Comparison of ENCODE assay signal across 2 cellular contexts in the genomic region with DNA sequence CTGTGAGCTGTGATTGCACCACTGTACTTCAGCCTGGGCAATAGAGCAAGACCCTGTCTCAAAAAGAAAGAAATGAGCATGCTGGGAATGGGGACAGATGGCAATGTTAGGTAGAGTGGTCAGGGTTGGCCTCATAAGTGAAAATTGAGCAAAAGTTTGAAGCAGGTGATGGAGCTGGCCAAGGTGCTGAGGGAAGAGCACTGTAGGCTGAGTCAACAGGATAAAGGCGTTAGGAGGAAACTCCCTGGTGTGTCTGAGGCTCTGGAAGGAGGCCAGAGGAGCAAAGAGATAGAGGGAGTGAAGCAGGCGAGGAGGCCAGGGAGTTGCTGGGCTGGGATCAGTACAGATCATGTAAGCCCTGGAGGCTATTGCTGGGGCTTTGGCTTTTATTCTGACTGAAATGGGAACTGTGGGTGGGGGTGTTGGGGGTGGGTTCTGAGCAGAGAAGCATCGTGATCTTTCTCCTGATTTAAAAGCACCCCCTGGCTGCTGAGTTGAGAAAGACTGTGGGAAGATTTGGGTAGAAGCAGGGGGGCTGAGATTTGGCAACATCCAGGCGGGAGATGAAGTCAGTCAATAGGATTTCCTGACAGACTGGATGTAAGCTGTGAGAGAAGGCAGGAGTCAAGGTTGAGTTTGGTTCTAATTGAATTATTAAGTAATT.
TF ChIP-seq lines count a peak whose summit lies in the region.

No MANE protein-coding gene starts in this region.

TF ChIP-seq in SK-N-SH, 30 proteins besides CTCF, POLR2A, EP300 and RAD21 (continued from another document):
- TF ChIP-seq, protein P1, sequence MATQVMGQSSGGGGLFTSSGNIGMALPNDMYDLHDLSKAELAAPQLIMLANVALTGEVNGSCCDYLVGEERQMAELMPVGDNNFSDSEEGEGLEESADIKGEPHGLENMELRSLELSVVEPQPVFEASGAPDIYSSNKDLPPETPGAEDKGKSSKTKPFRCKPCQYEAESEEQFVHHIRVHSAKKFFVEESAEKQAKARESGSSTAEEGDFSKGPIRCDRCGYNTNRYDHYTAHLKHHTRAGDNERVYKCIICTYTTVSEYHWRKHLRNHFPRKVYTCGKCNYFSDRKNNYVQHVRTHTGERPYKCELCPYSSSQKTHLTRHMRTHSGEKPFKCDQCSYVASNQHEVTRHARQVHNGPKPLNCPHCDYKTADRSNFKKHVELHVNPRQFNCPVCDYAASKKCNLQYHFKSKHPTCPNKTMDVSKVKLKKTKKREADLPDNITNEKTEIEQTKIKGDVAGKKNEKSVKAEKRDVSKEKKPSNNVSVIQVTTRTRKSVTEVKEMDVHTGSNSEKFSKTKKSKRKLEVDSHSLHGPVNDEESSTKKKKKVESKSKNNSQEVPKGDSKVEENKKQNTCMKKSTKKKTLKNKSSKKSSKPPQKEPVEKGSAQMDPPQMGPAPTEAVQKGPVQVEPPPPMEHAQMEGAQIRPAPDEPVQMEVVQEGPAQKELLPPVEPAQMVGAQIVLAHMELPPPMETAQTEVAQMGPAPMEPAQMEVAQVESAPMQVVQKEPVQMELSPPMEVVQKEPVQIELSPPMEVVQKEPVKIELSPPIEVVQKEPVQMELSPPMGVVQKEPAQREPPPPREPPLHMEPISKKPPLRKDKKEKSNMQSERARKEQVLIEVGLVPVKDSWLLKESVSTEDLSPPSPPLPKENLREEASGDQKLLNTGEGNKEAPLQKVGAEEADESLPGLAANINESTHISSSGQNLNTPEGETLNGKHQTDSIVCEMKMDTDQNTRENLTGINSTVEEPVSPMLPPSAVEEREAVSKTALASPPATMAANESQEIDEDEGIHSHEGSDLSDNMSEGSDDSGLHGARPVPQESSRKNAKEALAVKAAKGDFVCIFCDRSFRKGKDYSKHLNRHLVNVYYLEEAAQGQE (IDR thresholded peaks at IDR 0.05; ENCODE audit: low read depth, low read length), result peak; percentile 88

TF ChIP-seq in SK-N-SH treated with all-trans-retinoic acid at 6 μM for 48 hours, 23 proteins besides CTCF, POLR2A, EP300 and RAD21 (continued from another document):
- no peak for TF ChIP-seq CSRNP3 (CRISPR knock-in tag; IDR thresholded peaks at IDR 0.05)
- no peak for TF ChIP-seq ZC3H10 (CRISPR knock-in tag; IDR thresholded peaks at IDR 0.05)
- TF ChIP-seq ZNF70 (CRISPR knock-in tag; IDR thresholded peaks at IDR 0.05), result no peak
